Comparison of ENCODE assay signal across 1 cellular context in the genomic region with DNA sequence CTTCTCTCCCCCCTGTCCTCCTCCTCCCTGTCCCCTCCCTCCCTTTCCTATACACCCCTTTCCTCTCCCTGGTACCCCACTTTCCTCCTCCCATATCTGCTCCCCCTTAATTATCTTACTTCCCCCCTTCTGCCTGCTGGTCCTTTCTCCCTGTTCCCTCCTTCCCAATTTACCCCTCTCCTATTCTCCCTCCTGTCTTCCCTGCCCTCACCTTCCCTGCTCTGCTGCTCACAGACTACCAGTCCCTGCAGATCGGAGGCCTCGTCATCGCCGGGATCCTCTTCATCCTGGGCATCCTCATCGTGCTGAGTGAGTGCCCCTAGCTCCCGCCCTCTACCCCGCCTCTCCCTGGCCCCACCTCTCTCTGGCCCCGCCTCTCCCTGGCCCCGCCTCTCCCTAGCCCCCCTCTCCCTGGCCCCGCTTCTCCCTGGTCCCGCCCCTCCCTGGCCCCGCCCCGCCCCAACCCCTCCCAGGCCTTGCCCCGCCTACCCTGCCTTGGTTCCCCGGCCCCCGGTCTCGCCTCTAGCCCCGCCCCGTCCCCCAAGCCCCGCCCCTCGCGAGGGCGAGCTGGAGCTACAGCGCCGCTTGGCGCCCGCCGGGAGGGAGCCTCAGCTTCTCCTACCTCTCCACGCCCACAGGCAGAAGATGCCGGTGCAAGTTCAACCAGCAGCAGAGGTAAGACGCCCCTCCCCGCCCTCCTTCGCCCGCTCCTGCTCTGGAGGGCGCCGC.
TF ChIP-seq lines count a peak whose summit lies in the region.

No MANE protein-coding gene starts in this region.

TF ChIP-seq in HEK293, 187 proteins besides CTCF, POLR2A, EP300 and RAD21 (continued from another document and continues in another):
- peak; percentile 76; the same call in 1 of the 2 replicates for TF ChIP-seq ZSCAN18 (tag by site-specific recombination; IDR thresholded peaks at IDR 0.05)
- TF ChIP-seq ZNF580 (tag by site-specific recombination; IDR thresholded peaks at IDR 0.05) = 0 out of 2 replicates have a peak, but pooled peaks have one; percentile 62
- peak; percentile 97 for TF ChIP-seq ZBTB10 (tag by site-specific recombination; IDR thresholded peaks at IDR 0.05)
- TF ChIP-seq ZNF600 (tag by site-specific recombination; IDR thresholded peaks at IDR 0.05) = peak; percentile 86
- peak; percentile 29; the same call in 1 of the 2 replicates for TF ChIP-seq ZSCAN16 (tag by site-specific recombination; IDR thresholded peaks at IDR 0.05)
- TF ChIP-seq EGR2 (tag by site-specific recombination; IDR thresholded peaks at IDR 0.05; ENCODE audit: low read depth) = no peak
- peak; percentile 65; the same call in 1 of the 2 replicates for TF ChIP-seq KLF1 (tag by site-specific recombination; IDR thresholded peaks at IDR 0.05)
- peak; percentile 37; the same call in 1 of the 2 replicates for TF ChIP-seq ZNF280C (tag by site-specific recombination; IDR thresholded peaks at IDR 0.05)
- peak; percentile 73 for TF ChIP-seq INSM2 (tag by site-specific recombination; IDR thresholded peaks at IDR 0.05)
- TF ChIP-seq PRDM6 (tag by site-specific recombination; IDR thresholded peaks at IDR 0.05) = no peak
- TF ChIP-seq ZNF138 (tag by site-specific recombination; IDR thresholded peaks at IDR 0.05; ENCODE audit: borderline replicate concordance) = no peak
- TF ChIP-seq, protein P1, sequence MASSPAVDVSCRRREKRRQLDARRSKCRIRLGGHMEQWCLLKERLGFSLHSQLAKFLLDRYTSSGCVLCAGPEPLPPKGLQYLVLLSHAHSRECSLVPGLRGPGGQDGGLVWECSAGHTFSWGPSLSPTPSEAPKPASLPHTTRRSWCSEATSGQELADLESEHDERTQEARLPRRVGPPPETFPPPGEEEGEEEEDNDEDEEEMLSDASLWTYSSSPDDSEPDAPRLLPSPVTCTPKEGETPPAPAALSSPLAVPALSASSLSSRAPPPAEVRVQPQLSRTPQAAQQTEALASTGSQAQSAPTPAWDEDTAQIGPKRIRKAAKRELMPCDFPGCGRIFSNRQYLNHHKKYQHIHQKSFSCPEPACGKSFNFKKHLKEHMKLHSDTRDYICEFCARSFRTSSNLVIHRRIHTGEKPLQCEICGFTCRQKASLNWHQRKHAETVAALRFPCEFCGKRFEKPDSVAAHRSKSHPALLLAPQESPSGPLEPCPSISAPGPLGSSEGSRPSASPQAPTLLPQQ (tag by site-specific recombination; IDR thresholded peaks at IDR 0.05) = peak; percentile 50; the same call in 1 of the 2 replicates
- TF ChIP-seq ZNF488 (tag by site-specific recombination; IDR thresholded peaks at IDR 0.05) = peak; percentile 65; the same call in 1 of the 2 replicates
- TF ChIP-seq ZBTB21 (tag by site-specific recombination; IDR thresholded peaks at IDR 0.05) = peak; percentile 78
- peak; percentile 45; the same call in 1 of the 2 replicates for TF ChIP-seq ZNF530 (tag by site-specific recombination; IDR thresholded peaks at IDR 0.05; ENCODE audit: low read depth)
- TF ChIP-seq SP2 (tag by site-specific recombination; IDR thresholded peaks at IDR 0.05) = peak; percentile 83
- TF ChIP-seq ZNF501 (tag by site-specific recombination; IDR thresholded peaks at IDR 0.05) = 0 out of 2 replicates have a peak, but pooled peaks have one; percentile 7
- peak; percentile 87 for TF ChIP-seq ZXDB (tag by site-specific recombination; IDR thresholded peaks at IDR 0.05)
- 0 out of 2 replicates have a peak, but pooled peaks have one; percentile 31 for TF ChIP-seq ZNF76 (tag by site-specific recombination; IDR thresholded peaks at IDR 0.05; ENCODE audit: borderline replicate concordance, low read depth)
- TF ChIP-seq ZNF529 (tag by site-specific recombination; IDR thresholded peaks at IDR 0.05; ENCODE audit: insufficient replicate concordance) = no peak
- TF ChIP-seq ZBTB48 (tag by site-specific recombination; IDR thresholded peaks at IDR 0.05) = peak; percentile 92
- no peak for TF ChIP-seq BCL6B (tag by site-specific recombination; IDR thresholded peaks at IDR 0.05)
- peak; percentile 72 for TF ChIP-seq ZNF514 (tag by site-specific recombination; IDR thresholded peaks at IDR 0.05)
- TF ChIP-seq ZNF670 (tag by site-specific recombination; IDR thresholded peaks at IDR 0.05; ENCODE audit: low read depth) = 0 out of 2 replicates have a peak, but pooled peaks have one; percentile 47
- TF ChIP-seq ZSCAN30 (tag by site-specific recombination; IDR thresholded peaks at IDR 0.05) = 0 out of 2 replicates have a peak, but pooled peaks have one; percentile 23
- peak; percentile 90 for TF ChIP-seq ZNF513 (tag by site-specific recombination; IDR thresholded peaks at IDR 0.05)
- TF ChIP-seq ZNF473 (tag by site-specific recombination; IDR thresholded peaks at IDR 0.05) = peak; percentile 95
- no peak for TF ChIP-seq HOXC10 (CRISPR knock-in tag; IDR thresholded peaks at IDR 0.05)
- no peak for TF ChIP-seq ZNF623 (tag by site-specific recombination; IDR thresholded peaks at IDR 0.05)
- no peak for TF ChIP-seq MEIS1 (CRISPR knock-in tag; IDR thresholded peaks at IDR 0.05; ENCODE audit: borderline replicate concordance)
- peak; percentile 70; the same call in 1 of the 2 replicates for TF ChIP-seq ZNF785 (tag by site-specific recombination; IDR thresholded peaks at IDR 0.05)
- peak; percentile 86 for TF ChIP-seq ZNF16 (tag by site-specific recombination; IDR thresholded peaks at IDR 0.05; ENCODE audit: low read depth)
- peak; percentile 69; the same call in 1 of the 2 replicates for TF ChIP-seq KLF7 (tag by site-specific recombination; IDR thresholded peaks at IDR 0.05; ENCODE audit: borderline replicate concordance)
- peak; percentile 27; the same call in 1 of the 2 replicates for TF ChIP-seq ZFP3 (tag by site-specific recombination; IDR thresholded peaks at IDR 0.05; ENCODE audit: low read depth)
- no peak for TF ChIP-seq MYNN (tag by site-specific recombination; IDR thresholded peaks at IDR 0.05; ENCODE audit: borderline replicate concordance)
- TF ChIP-seq ZNF658 (tag by site-specific recombination; IDR thresholded peaks at IDR 0.05) = 0 out of 2 replicates have a peak, but pooled peaks have one; percentile 14
